2 cellular contexts compared by ENCODE assay signal in the genomic region with DNA sequence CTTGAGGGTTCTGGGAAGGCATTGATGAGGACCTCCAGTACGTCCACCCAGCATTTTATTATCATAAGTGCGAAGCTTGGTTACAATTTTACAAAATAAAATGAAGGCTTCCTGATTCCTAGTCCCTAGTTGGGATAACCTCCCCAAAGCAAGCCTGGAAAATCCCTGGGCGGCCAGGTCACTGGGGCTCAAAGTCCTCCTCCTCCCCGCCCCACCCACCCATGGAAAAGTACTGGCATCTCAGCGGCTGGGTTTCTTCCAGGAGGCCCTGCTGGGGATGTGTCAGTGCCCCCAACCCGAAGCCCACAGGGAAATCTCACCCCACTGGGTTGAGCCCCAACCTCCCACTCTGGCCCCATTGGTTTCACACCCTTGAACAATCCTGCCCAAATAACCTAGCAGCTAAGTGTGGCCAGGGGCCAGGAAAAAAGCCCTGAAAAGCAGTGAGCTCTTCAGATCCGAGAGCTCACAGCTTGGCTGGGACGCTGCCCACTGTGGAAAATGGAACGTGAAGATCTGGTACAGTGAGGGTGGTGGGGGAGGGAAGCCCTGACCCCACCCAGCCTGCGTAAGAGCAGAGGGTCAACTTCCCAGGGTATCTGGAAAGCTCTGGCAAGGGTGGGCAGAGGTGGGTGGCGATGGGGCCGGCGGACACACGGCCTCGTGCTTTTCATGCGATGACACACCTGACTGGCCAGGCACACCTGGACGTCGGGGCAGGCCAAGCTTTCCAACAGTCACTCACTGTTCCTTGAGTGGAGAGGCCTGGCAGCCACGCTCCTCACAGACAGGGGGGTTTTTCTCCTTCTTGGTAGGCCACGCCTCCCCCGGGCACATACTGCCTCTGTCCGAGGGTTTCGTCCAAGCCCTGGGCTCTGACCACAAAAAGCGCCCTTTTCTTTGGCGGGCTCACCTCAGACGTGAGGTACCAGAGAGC.
TF ChIP-seq lines count a peak whose summit lies in the region.

No MANE protein-coding gene starts in this region.

TF ChIP-seq in GM23338, 12 proteins besides CTCF, POLR2A, EP300 and RAD21 (continued from another document and continues in another):
- TF ChIP-seq, protein P1, sequence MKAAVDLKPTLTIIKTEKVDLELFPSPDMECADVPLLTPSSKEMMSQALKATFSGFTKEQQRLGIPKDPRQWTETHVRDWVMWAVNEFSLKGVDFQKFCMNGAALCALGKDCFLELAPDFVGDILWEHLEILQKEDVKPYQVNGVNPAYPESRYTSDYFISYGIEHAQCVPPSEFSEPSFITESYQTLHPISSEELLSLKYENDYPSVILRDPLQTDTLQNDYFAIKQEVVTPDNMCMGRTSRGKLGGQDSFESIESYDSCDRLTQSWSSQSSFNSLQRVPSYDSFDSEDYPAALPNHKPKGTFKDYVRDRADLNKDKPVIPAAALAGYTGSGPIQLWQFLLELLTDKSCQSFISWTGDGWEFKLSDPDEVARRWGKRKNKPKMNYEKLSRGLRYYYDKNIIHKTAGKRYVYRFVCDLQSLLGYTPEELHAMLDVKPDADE (IDR thresholded peaks at IDR 0.05), result no peak
- TF ChIP-seq, protein P2, sequence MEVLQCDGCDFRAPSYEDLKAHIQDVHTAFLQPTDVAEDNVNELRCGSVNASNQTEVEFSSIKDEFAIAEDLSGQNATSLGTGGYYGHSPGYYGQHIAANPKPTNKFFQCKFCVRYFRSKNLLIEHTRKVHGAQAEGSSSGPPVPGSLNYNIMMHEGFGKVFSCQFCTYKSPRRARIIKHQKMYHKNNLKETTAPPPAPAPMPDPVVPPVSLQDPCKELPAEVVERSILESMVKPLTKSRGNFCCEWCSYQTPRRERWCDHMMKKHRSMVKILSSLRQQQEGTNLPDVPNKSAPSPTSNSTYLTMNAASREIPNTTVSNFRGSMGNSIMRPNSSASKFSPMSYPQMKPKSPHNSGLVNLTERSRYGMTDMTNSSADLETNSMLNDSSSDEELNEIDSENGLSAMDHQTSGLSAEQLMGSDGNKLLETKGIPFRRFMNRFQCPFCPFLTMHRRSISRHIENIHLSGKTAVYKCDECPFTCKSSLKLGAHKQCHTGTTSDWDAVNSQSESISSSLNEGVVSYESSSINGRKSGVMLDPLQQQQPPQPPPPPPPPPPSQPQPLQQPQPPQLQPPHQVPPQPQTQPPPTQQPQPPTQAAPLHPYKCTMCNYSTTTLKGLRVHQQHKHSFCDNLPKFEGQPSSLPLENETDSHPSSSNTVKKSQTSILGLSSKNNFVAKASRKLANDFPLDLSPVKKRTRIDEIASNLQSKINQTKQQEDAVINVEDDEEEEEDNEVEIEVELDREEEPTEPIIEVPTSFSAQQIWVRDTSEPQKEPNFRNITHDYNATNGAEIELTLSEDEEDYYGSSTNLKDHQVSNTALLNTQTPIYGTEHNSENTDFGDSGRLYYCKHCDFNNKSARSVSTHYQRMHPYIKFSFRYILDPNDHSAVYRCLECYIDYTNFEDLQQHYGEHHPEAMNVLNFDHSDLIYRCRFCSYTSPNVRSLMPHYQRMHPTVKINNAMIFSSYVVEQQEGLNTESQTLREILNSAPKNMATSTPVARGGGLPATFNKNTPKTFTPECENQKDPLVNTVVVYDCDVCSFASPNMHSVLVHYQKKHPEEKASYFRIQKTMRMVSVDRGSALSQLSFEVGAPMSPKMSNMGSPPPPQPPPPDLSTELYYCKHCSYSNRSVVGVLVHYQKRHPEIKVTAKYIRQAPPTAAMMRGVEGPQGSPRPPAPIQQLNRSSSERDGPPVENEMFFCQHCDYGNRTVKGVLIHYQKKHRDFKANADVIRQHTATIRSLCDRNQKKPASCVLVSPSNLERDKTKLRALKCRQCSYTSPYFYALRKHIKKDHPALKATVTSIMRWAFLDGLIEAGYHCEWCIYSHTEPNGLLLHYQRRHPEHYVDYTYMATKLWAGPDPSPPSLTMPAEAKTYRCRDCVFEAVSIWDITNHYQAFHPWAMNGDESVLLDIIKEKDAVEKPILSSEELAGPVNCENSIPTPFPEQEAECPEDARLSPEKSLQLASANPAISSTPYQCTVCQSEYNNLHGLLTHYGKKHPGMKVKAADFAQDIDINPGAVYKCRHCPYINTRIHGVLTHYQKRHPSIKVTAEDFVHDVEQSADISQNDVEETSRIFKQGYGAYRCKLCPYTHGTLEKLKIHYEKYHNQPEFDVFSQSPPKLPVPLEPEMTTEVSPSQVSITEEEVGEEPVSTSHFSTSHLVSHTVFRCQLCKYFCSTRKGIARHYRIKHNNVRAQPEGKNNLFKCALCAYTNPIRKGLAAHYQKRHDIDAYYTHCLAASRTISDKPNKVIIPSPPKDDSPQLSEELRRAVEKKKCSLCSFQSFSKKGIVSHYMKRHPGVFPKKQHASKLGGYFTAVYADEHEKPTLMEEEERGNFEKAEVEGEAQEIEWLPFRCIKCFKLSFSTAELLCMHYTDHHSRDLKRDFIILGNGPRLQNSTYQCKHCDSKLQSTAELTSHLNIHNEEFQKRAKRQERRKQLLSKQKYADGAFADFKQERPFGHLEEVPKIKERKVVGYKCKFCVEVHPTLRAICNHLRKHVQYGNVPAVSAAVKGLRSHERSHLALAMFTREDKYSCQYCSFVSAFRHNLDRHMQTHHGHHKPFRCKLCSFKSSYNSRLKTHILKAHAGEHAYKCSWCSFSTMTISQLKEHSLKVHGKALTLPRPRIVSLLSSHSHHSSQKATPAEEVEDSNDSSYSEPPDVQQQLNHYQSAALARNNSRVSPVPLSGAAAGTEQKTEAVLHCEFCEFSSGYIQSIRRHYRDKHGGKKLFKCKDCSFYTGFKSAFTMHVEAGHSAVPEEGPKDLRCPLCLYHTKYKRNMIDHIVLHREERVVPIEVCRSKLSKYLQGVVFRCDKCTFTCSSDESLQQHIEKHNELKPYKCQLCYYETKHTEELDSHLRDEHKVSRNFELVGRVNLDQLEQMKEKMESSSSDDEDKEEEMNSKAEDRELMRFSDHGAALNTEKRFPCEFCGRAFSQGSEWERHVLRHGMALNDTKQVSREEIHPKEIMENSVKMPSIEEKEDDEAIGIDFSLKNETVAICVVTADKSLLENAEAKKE (CRISPR knock-in tag; IDR thresholded peaks at IDR 0.05), result no peak
- TF ChIP-seq POLR2AphosphoS5 (IDR thresholded peaks at IDR 0.05; ENCODE audit: low read depth), result no peak
- TF ChIP-seq, protein P3, sequence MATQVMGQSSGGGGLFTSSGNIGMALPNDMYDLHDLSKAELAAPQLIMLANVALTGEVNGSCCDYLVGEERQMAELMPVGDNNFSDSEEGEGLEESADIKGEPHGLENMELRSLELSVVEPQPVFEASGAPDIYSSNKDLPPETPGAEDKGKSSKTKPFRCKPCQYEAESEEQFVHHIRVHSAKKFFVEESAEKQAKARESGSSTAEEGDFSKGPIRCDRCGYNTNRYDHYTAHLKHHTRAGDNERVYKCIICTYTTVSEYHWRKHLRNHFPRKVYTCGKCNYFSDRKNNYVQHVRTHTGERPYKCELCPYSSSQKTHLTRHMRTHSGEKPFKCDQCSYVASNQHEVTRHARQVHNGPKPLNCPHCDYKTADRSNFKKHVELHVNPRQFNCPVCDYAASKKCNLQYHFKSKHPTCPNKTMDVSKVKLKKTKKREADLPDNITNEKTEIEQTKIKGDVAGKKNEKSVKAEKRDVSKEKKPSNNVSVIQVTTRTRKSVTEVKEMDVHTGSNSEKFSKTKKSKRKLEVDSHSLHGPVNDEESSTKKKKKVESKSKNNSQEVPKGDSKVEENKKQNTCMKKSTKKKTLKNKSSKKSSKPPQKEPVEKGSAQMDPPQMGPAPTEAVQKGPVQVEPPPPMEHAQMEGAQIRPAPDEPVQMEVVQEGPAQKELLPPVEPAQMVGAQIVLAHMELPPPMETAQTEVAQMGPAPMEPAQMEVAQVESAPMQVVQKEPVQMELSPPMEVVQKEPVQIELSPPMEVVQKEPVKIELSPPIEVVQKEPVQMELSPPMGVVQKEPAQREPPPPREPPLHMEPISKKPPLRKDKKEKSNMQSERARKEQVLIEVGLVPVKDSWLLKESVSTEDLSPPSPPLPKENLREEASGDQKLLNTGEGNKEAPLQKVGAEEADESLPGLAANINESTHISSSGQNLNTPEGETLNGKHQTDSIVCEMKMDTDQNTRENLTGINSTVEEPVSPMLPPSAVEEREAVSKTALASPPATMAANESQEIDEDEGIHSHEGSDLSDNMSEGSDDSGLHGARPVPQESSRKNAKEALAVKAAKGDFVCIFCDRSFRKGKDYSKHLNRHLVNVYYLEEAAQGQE (IDR thresholded peaks at IDR 0.05; ENCODE audit: unreplicated experiment), result no peak
- no peak for TF ChIP-seq NANOG (IDR thresholded peaks at IDR 0.05; ENCODE audit: borderline replicate concordance)
- no peak for TF ChIP-seq STAT1 (IDR thresholded peaks at IDR 0.05; ENCODE audit: unreplicated experiment)

TF ChIP-seq in HepG2, 621 proteins besides CTCF, POLR2A, EP300 and RAD21 (continued from another document and continues in another):
- TF ChIP-seq ZNF788 (CRISPR knock-in tag; IDR thresholded peaks at IDR 0.05; ENCODE audit: borderline replicate concordance), result peak; percentile 23; the same call in 1 of the 2 replicates
- peak; percentile 65 for TF ChIP-seq PITX1 (CRISPR knock-in tag; IDR thresholded peaks at IDR 0.05)
- no peak for TF ChIP-seq KAT8 (CRISPR knock-in tag; IDR thresholded peaks at IDR 0.05)
- TF ChIP-seq ZNF3 (CRISPR knock-in tag; IDR thresholded peaks at IDR 0.05), result no peak
- TF ChIP-seq ZNF605 (CRISPR knock-in tag; IDR thresholded peaks at IDR 0.05), result 0 out of 2 replicates have a peak, but pooled peaks have one; percentile 35
- TF ChIP-seq TEAD2 (CRISPR knock-in tag; IDR thresholded peaks at IDR 0.05), result no peak
- 0 out of 2 replicates have a peak, but pooled peaks have one; percentile 20 for TF ChIP-seq SMAD3 (CRISPR knock-in tag; IDR thresholded peaks at IDR 0.05)
- no peak for TF ChIP-seq LCORL (IDR thresholded peaks at IDR 0.05)
- TF ChIP-seq LCORL (CRISPR knock-in tag; IDR thresholded peaks at IDR 0.05), result peak; percentile 49; the same call in 1 of the 2 replicates
- 0 out of 2 replicates have a peak, but pooled peaks have one; percentile 3 for TF ChIP-seq KMT2B (CRISPR knock-in tag; IDR thresholded peaks at IDR 0.05)
- TF ChIP-seq, protein P4, sequence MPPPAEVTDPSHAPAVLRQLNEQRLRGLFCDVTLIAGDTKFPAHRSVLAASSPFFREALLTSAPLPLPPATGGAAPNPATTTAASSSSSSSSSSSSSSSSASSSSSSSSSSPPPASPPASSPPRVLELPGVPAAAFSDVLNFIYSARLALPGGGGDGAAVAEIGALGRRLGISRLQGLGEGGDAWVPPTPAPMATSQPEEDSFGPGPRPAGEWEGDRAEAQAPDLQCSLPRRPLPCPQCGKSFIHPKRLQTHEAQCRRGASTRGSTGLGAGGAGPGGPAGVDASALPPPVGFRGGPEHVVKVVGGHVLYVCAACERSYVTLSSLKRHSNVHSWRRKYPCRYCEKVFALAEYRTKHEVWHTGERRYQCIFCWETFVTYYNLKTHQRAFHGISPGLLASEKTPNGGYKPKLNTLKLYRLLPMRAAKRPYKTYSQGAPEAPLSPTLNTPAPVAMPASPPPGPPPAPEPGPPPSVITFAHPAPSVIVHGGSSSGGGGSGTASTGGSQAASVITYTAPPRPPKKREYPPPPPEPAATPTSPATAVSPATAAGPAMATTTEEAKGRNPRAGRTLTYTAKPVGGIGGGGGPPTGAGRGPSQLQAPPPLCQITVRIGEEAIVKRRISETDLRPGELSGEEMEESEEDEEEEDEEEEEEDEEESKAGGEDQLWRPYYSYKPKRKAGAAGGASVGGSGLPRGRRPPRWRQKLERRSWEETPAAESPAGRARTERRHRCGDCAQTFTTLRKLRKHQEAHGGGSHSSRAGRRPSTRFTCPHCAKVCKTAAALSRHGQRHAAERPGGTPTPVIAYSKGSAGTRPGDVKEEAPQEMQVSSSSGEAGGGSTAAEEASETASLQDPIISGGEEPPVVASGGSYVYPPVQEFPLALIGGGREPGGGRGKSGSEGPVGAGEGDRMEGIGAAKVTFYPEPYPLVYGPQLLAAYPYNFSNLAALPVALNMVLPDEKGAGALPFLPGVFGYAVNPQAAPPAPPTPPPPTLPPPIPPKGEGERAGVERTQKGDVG (CRISPR knock-in tag; IDR thresholded peaks at IDR 0.05; ENCODE audit: borderline replicate concordance), result peak; percentile 88; the same call in 1 of the 2 replicates
- TF ChIP-seq, protein P5, sequence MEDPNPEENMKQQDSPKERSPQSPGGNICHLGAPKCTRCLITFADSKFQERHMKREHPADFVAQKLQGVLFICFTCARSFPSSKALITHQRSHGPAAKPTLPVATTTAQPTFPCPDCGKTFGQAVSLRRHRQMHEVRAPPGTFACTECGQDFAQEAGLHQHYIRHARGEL (CRISPR knock-in tag; IDR thresholded peaks at IDR 0.05), result 0 out of 2 replicates have a peak, but pooled peaks have one; percentile 49
- TF ChIP-seq, protein P6, sequence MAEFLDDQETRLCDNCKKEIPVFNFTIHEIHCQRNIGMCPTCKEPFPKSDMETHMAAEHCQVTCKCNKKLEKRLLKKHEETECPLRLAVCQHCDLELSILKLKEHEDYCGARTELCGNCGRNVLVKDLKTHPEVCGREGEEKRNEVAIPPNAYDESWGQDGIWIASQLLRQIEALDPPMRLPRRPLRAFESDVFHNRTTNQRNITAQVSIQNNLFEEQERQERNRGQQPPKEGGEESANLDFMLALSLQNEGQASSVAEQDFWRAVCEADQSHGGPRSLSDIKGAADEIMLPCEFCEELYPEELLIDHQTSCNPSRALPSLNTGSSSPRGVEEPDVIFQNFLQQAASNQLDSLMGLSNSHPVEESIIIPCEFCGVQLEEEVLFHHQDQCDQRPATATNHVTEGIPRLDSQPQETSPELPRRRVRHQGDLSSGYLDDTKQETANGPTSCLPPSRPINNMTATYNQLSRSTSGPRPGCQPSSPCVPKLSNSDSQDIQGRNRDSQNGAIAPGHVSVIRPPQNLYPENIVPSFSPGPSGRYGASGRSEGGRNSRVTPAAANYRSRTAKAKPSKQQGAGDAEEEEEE (CRISPR knock-in tag; IDR thresholded peaks at IDR 0.05; ENCODE audit: borderline replicate concordance), result 0 out of 2 replicates have a peak, but pooled peaks have one; percentile 20
- TF ChIP-seq KLF15 (CRISPR knock-in tag; IDR thresholded peaks at IDR 0.05; ENCODE audit: borderline replicate concordance), result peak; percentile 62; the same call in 1 of the 2 replicates
- TF ChIP-seq, protein P3 (IDR thresholded peaks at IDR 0.05; ENCODE audit: borderline replicate concordance in 1 of 2, low read depth in 1 of 2, low read length in 2 of 2), result peak in 1 of 2 experiments; percentile 43; a peak in 1 of 4 replicates
- peak; percentile 51; the same call in 1 of the 2 replicates for TF ChIP-seq ZMAT3 (CRISPR knock-in tag; conservative IDR thresholded peaks at IDR 0.05)
- TF ChIP-seq ZNF501 (CRISPR knock-in tag; IDR thresholded peaks at IDR 0.05), result peak; percentile 51; the same call in 1 of the 2 replicates
- no peak for TF ChIP-seq TAF15 (IDR thresholded peaks at IDR 0.05; ENCODE audit: low read depth, low read length, poor library complexity, severe bottlenecking)
